Comparison of ENCODE assay signal across 1 cellular context in the genomic region with DNA sequence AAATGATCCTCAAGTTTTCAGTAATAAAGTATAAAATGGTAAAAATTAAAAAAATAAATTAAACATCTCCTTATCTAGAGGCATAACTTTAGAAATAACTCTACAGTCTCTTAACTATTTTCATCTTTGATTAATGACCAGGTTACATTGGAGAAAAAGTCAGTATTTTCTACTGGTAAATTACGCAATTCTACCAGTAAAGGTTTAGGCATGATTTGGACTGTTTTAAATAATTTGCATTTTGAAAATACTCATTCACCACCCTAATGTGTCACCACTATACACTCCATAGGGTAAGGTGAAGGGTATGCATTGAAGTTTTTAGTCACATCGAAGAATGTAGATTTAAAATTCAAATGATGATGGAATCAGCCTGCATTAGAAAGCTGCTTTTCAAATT.
TF ChIP-seq lines count a peak whose summit lies in the region.

No MANE protein-coding gene starts in this region.

TF ChIP-seq in HepG2, 621 proteins besides CTCF, POLR2A, EP300 and RAD21:
- TF ChIP-seq CEBPB (IDR thresholded peaks at IDR 0.05; ENCODE audit: borderline replicate concordance, low read depth, low read length) (peak; percentile 58), SMARCC2 (IDR thresholded peaks at IDR 0.05) (no peak)
TF ChIP-seq in HepG2: peak in this region for 1.
